In the genomic region with DNA sequence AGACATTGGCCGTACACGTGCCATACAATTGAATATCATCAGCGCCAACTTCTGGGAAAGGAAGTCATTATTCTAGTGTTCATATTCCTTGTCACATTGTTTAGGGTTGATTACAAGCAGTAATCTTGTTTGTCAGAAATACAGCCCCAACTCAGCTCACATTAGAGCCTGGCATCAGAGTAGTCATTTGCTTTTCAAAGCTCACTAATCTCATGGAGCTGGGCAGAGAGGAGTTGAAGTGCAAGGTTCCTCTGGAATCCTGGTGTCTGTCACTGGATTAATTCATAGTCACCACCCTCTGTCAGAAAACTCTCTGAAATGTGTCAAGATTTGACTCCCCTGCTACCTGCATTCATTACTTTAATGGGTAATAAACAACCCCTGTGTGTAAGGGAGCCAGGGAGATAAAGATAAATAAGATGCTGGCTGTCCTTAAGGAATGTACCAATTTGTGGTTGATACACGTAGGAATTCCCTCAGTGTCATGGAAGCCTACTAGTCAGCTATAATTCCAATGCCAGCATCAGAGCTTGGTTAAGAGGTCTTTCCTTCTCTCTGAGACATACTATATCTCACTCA, we compare ENCODE assay signal across 33 cellular contexts. TPM values are rescaled to one million over a fixed set of nuclear protein-coding genes. Genes with fewer than 3 reads are reported as not detected.
DNase-seq lines count a peak whose midpoint lies in the region; ATAC-seq and TF ChIP-seq lines count a peak whose summit lies in the region.
"Had no signal": no experiment of that assay in that cellular context is flagged by ENCODE, and none has a peak within 500 bp of the region (broad histone marks: within the 10 kb centered on the region; RNA-seq: fewer than 3 reads in every experiment).

No MANE protein-coding gene starts in this region.

- no peaks in the 10 kb centered on the region for H3F3A ChIP-seq in neural cell (ENCODE audit: insufficient read depth, low read length, poor library complexity, severe bottlenecking)

- no peak overlapping the region for H3K4me2 ChIP-seq in neural cell (ENCODE audit: low read length)

- no peaks in the 10 kb centered on the region for H3K9me3 ChIP-seq in CD4-positive, CD25-positive, alpha-beta regulatory T cell (ENCODE audit: control insufficient read depth in 2 of 2, low read length in 2 of 2)
- H3K9me3 ChIP-seq in SJCRH30 (replicated peaks) (no peaks in the 10 kb centered on the region; the same call in 1 of the 2 replicates), heart right ventricle (no peaks in the 10 kb centered on the region), neural cell (ENCODE audit: low read length) (no peaks in the 10 kb centered on the region), Peyer's patch (no peaks in the 10 kb centered on the region)
- H3K9me3 ChIP-seq: adrenal gland, breast epithelium, colonic mucosa, left lung, neutrophil had no signal

- H3K27me3 Mint-ChIP-seq in CD4-positive, CD25-positive, alpha-beta regulatory T cell: no peaks in the 10 kb centered on the region
- H3K27me3 Mint-ChIP-seq: activated CD4-positive, alpha-beta memory T cell treated with anti-CD3 and anti-CD28 coated beads for 36 hours; stimulated activated memory B cell treated with anti-CD40 and anti-IgM and Interleukin-4, amounts not matched to agents 10 μg/mL and 1 μg/mL and 100 μg/mL, for 72 hours had no signal

- no peaks in the 10 kb centered on the region for H3K79me2 ChIP-seq in neural cell (replicated peaks; ENCODE audit: insufficient read depth, low read length)

- no peaks in the 10 kb centered on the region for H4K20me1 ChIP-seq in neural cell (ENCODE audit: insufficient read depth)

- H3K9ac ChIP-seq in neural cell (ENCODE audit: low read length): no peak overlapping the region

- H3K4me3 Mint-ChIP-seq in CD4-positive, CD25-positive, alpha-beta regulatory T cell: no peak overlapping the region
- H3K4me3 Mint-ChIP-seq: activated CD4-positive, alpha-beta memory T cell treated with anti-CD3 and anti-CD28 coated beads for 36 hours; activated T-cell treated with anti-CD3 and anti-CD28 coated beads, Interleukin-2, amount 50 U/mL, for 72 hours; CD8-positive, alpha-beta memory T cell; immature natural killer cell; stimulated activated memory B cell treated with anti-CD40 and anti-IgM and Interleukin-4, amounts not matched to agents 10 μg/mL and 1 μg/mL and 100 μg/mL, for 72 hours had no signal

- no peak overlapping the region for H3K27ac ChIP-seq in CD4-positive, CD25-positive, alpha-beta regulatory T cell (ENCODE audit: insufficient read depth, low read length, poor library complexity, severe bottlenecking)
- peak overlapping the region; percentile 68; the same call in 1 of the 2 replicates for H3K27ac ChIP-seq in SJCRH30
- H3K27ac ChIP-seq in heart right ventricle: peak overlapping the region in 8 of 10 donors; percentile 40 to 81 (median 70)
- no peak overlapping the region for H3K27ac ChIP-seq in neural cell (ENCODE audit: low read length)
- no peak overlapping the region for H3K27ac ChIP-seq in Peyer's patch
- H3K27ac ChIP-seq: adrenal gland, breast epithelium, colonic mucosa, epithelial cell of prostate, left lung, neutrophil had no signal

- H3K4me1 ChIP-seq in CD4-positive, CD25-positive, alpha-beta regulatory T cell (ENCODE audit: control insufficient read depth, insufficient read depth, low read length, poor library complexity, severe bottlenecking): peaks cover 9% of the 10 kb centered on the region
- peaks cover 29% of the 10 kb centered on the region for H3K4me1 ChIP-seq in SJCRH30
- peaks cover 0 to 18% (median 8%) of the 10 kb centered on the region in 9 donors for H3K4me1 ChIP-seq in heart right ventricle
- H3K4me1 ChIP-seq in Peyer's patch: no peaks in the 10 kb centered on the region
- H3K4me1 ChIP-seq: adrenal gland, breast epithelium, colonic mucosa, left lung had no signal

- intact Hi-C loops in heart right ventricle (cut with DNase I): no loop called here

- TF ChIP-seq EP300 in neural cell (conservative IDR thresholded peaks at IDR 0.05; ENCODE audit: poor library complexity, severe bottlenecking): peak; percentile 85

- WGBS in heart right ventricle, 2 donors: 48 to 68% methylated on average over 4 of the region's 4 CpGs

- no peaks in the 10 kb centered on the region for H3K36me3 ChIP-seq in CD4-positive, CD25-positive, alpha-beta regulatory T cell (ENCODE audit: control insufficient read depth, insufficient read depth, low read length)
- H3K36me3 ChIP-seq in SJCRH30 (peaks cover 8% of the 10 kb centered on the region), heart right ventricle (peaks cover 0 to 10% (median 0%) of the 10 kb centered on the region in 9 donors), neural cell (ENCODE audit: insufficient read depth, low read length) (no peaks in the 10 kb centered on the region), Peyer's patch (no peaks in the 10 kb centered on the region)
- H3K36me3 ChIP-seq: adrenal gland, breast epithelium, colonic mucosa, left lung, neutrophil had no signal

- H2AFZ ChIP-seq in neural cell (ENCODE audit: low read depth, low read length): no peak overlapping the region

- H3K4me3 ChIP-seq in CD4-positive, CD25-positive, alpha-beta regulatory T cell (ENCODE audit: low read depth, low read length): no peak overlapping the region
- H3K4me3 ChIP-seq in SJCRH30: no peak overlapping the region
- no peak overlapping the region for H3K4me3 ChIP-seq in heart right ventricle
- H3K4me3 ChIP-seq in neural cell (ENCODE audit: low read length): no peak overlapping the region
- H3K4me3 ChIP-seq in Peyer's patch: no peak overlapping the region
- H3K4me3 ChIP-seq: adrenal gland, breast epithelium, colonic mucosa, K562, left lung had no signal

- TF ChIP-seq CTCF in heart right ventricle (IDR thresholded peaks at IDR 0.05) (no peak), neural cell (IDR thresholded peaks at IDR 0.05; ENCODE audit: poor library complexity, severe bottlenecking) (no peak), Peyer's patch (IDR thresholded peaks at IDR 0.05) (no peak)

- H3K9me2 ChIP-seq in neural cell (ENCODE audit: insufficient read depth, low read length): no peaks in the 10 kb centered on the region

- H3K9me3 Mint-ChIP-seq in CD4-positive, CD25-positive, alpha-beta regulatory T cell: peaks cover 0 to 3% (median 0%) of the 10 kb centered on the region in 7 donors
- H3K9me3 Mint-ChIP-seq: activated CD4-positive, alpha-beta memory T cell treated with anti-CD3 and anti-CD28 coated beads for 36 hours; activated T-cell treated with anti-CD3 and anti-CD28 coated beads, Interleukin-2, amount 50 U/mL, for 72 hours; CD8-positive, alpha-beta memory T cell; immature natural killer cell had no signal

- peaks cover 8 to 39% (median 15%) of the 10 kb centered on the region in 4 donors for H3K4me1 Mint-ChIP-seq in CD4-positive, CD25-positive, alpha-beta regulatory T cell
- H3K4me1 Mint-ChIP-seq: immature natural killer cell; stimulated activated memory B cell treated with anti-CD40 and anti-IgM and Interleukin-4, amounts not matched to agents 10 μg/mL and 1 μg/mL and 100 μg/mL, for 72 hours had no signal

- H3K27me3 ChIP-seq in CD4-positive, CD25-positive, alpha-beta regulatory T cell (ENCODE audit: control insufficient read depth, insufficient read depth, low read length): no peaks in the 10 kb centered on the region
- no peaks in the 10 kb centered on the region for H3K27me3 ChIP-seq in SJCRH30
- H3K27me3 ChIP-seq in heart right ventricle: peaks cover 0 to 5% (median 0%) of the 10 kb centered on the region in 7 donors
- H3K27me3 ChIP-seq in neural cell (ENCODE audit: insufficient read depth, low read depth, low read length): no peaks in the 10 kb centered on the region
- H3K27me3 ChIP-seq in Peyer's patch: no peaks in the 10 kb centered on the region
- H3K27me3 ChIP-seq: adrenal gland, colonic mucosa, left lung, neutrophil had no signal

- no peak for TF ChIP-seq POLR2A in Peyer's patch (IDR thresholded peaks at IDR 0.05)

- TF ChIP-seq RAD21 in neural cell (conservative IDR thresholded peaks at IDR 0.05): no peak

- H3K27ac Mint-ChIP-seq in CD4-positive, CD25-positive, alpha-beta regulatory T cell: peak overlapping the region in 2 of 3 donors; percentile 47 to 56
- H3K27ac Mint-ChIP-seq: activated CD4-positive, alpha-beta memory T cell treated with anti-CD3 and anti-CD28 coated beads for 36 hours; activated T-cell treated with anti-CD3 and anti-CD28 coated beads, Interleukin-2, amount 50 U/mL, for 72 hours; CD8-positive, alpha-beta memory T cell; immature natural killer cell; stimulated activated memory B cell treated with anti-CD40 and anti-IgM and Interleukin-4, amounts not matched to agents 10 μg/mL and 1 μg/mL and 100 μg/mL, for 72 hours had no signal

- ATAC-seq in CD4-positive, CD25-positive, alpha-beta regulatory T cell (ENCODE audit: low read depth in 2 of 2): no peak
- ATAC-seq in heart right ventricle: peak in 6 of 8 donors; percentile 37 to 74 (median 49)
- no peak for ATAC-seq in HG02840 (IDR thresholded peaks at IDR 0.05; ENCODE audit: low FRiP score, unreplicated experiment)
- ATAC-seq: activated T-cell treated with anti-CD3 and anti-CD28 coated beads, Interleukin-2, amount 50 U/mL, for 72 hours; K562; left lung; PC-3; stimulated activated memory B cell treated with anti-CD40 and anti-IgM and Interleukin-4, amounts not matched to agents 10 μg/mL and 1 μg/mL and 100 μg/mL, for 72 hours had no signal

- DNase-seq in CD4-positive, CD25-positive, alpha-beta regulatory T cell: no peak
- DNase-seq in SJCRH30: no peak
- DNase-seq in heart right ventricle: no peak
- DNase-seq in Peyer's patch: no peak
- DNase-seq in NCI-H146 treated with DMSO at 0.1 percent for 48 hours (lab: John Stamatoyannopoulos, UW; ENCODE audit: unreplicated experiment): no peak
- DNase-seq: activated CD4-positive, alpha-beta memory T cell treated with anti-CD3 and anti-CD28 coated beads for 36 hours; activated CD4-positive, alpha-beta T cell treated with anti-CD3 and anti-CD28 coated beads for 1 hour; activated T-cell treated with anti-CD3 and anti-CD28 coated beads, Interleukin-2, amount 50 U/mL, for 72 hours; adrenal gland; CD8-positive, alpha-beta memory T cell; colonic mucosa; effector CD4-positive, alpha-beta T cell; immature natural killer cell; left lung; NCI-H1092 treated with DMSO at 0.1 percent for 48 hours; NCI-H1930; NCI-H2171 treated with DMSO at 0.1 percent for 48 hours; NCI-H510A treated with DMSO at 0.1 percent for 48 hours; PC-3; T-helper 2 cell had no signal

- H3K36me3 Mint-ChIP-seq in CD4-positive, CD25-positive, alpha-beta regulatory T cell: no peaks in the 10 kb centered on the region
- H3K36me3 Mint-ChIP-seq: activated CD4-positive, alpha-beta memory T cell treated with anti-CD3 and anti-CD28 coated beads for 36 hours had no signal

TF ChIP-seq in neural cell, 6 proteins besides CTCF, POLR2A, EP300 and RAD21 (continues in another document):
- TF ChIP-seq TAF1 (IDR thresholded peaks at IDR 0.05; ENCODE audit: low read depth) (no peak), POLR2AphosphoS5 (IDR thresholded peaks at IDR 0.05) (peak; percentile 60), EZH2 (IDR thresholded peaks at IDR 0.05; ENCODE audit: borderline replicate concordance, insufficient read depth, low read length, poor library complexity, severe bottlenecking) (no peak)

RNA-seq across cellular contexts. Expression of a gene that starts 43.7 kb away (rescaled TPM):
- total RNA-seq in CD4-positive, CD25-positive, alpha-beta regulatory T cell: not detected
- not detected for polyA plus RNA-seq in CD4-positive, CD25-positive, alpha-beta regulatory T cell
- not detected in 2 replicates for total RNA-seq in SJCRH30 (2014; rRNA removed; shearing (Covaris generic))
- total RNA-seq in heart right ventricle (not detected), Peyer's patch (not detected)
- polyA plus RNA-seq in heart right ventricle (not detected), neural cell (not detected in 2 replicates)
- not detected in 2 replicates for polyA minus RNA-seq in neural cell
- total RNA-seq: activated CD4-positive, alpha-beta memory T cell treated with anti-CD3 and anti-CD28 coated beads for 36 hours; activated T-cell treated with anti-CD3 and anti-CD28 coated beads, Interleukin-2, amount 50 U/mL, for 72 hours; adrenal gland; CD8-positive, alpha-beta memory T cell; colonic mucosa; H1; HT1080; K562; mesenteric fat pad; PC-3; posterior vena cava; skeletal muscle tissue; urinary bladder had no signal
- polyA plus RNA-seq: CD8-positive, alpha-beta memory T cell; H1; immature natural killer cell; K562; urinary bladder had no signal

Comparison
In these comparisons a context has a peak if more than half of its experiments do, and no peak if none do; other contexts are left out.
1. ATAC-seq: peak in heart right ventricle (6 of 8); none in CD4-positive, CD25-positive, alpha-beta regulatory T cell (0 of 2) and HG02840 (single experiment).
2. H3K27ac ChIP-seq: peak in SJCRH30 (single experiment) and heart right ventricle (8 of 10); none in CD4-positive, CD25-positive, alpha-beta regulatory T cell (single experiment), neural cell (single experiment) and Peyer's patch (0 of 4).